19 cellular contexts compared by ENCODE assay signal in genomic region chr16:87459027-87459426, GRCh38.
"Had no signal": no experiment of that assay in that cellular context is flagged by ENCODE, and none has a peak within 500 bp of the region (broad histone marks: within the 10 kb centered on the region; RNA-seq: fewer than 3 reads in every experiment).

No MANE protein-coding gene starts in this region.

- H3K4me3 Mint-ChIP-seq: activated T-cell treated with anti-CD3 and anti-CD28 coated beads, Interleukin-2, amount 50 U/mL, for 4 hours; effector memory CD8-positive, alpha-beta T cell; immature natural killer cell; natural killer cell had no signal

- H3K27ac Mint-ChIP-seq: natural killer cell had no signal

- H3K27ac ChIP-seq: uterus, VCaP had no signal

- H3K36me3 ChIP-seq: uterus had no signal

- H3K9me3 ChIP-seq: adrenal gland, tibial artery, uterus had no signal

- H3K27me3 Mint-ChIP-seq: effector memory CD8-positive, alpha-beta T cell had no signal

- H3K9me3 Mint-ChIP-seq: activated T-cell treated with anti-CD3 and anti-CD28 coated beads, Interleukin-2, amount 50 U/mL, for 4 hours; effector memory CD8-positive, alpha-beta T cell; immature natural killer cell; natural killer cell had no signal

- DNase-seq: activated CD4-positive, alpha-beta T cell treated with anti-CD3 and anti-CD28 coated beads, Interleukin-2, amount 50 U/mL, for 1 hour; activated CD4-positive, CD25-positive, alpha-beta regulatory T cell treated with anti-CD3 and anti-CD28 coated beads, Interleukin-2, amount 50 U/mL, for 72 hours; activated CD8-positive, alpha-beta memory T cell treated with anti-CD3 and anti-CD28 coated beads, Interleukin-2, amount 50 U/mL, for 4 hours; activated naive CD4-positive, alpha-beta T cell treated with anti-CD3 and anti-CD28 coated beads, Interleukin-2, amount 50 U/mL, for 16 hours; activated T-cell treated with anti-CD3 and anti-CD28 coated beads, Interleukin-2, amount 50 U/mL, for 4 hours; adrenal gland; effector memory CD8-positive, alpha-beta T cell; immature natural killer cell; left ventricle myocardium superior; natural killer cell; posterior cingulate gyrus; retina; stimulated activated CD4-positive, alpha-beta T cell treated with anti-CD3 and anti-CD28 coated beads, Interleukin-1b, Interleukin-23, amount 100 ng/mL, for 48 hours; stimulated activated naive CD4-positive, alpha-beta T cell treated with Interleukin-2 at 50 U/mL for 16 hours; T-helper 2 cell; tibial artery; uterus had no signal

- H3K27me3 ChIP-seq: adrenal gland, tibial artery, uterus had no signal

- H3K4me3 ChIP-seq: adrenal gland, tibial artery, uterus had no signal

- FAIRE-seq: frontal cortex had no signal

- ATAC-seq: activated T-cell treated with anti-CD3 and anti-CD28 coated beads, Interleukin-2, amount 50 U/mL, for 4 hours; effector memory CD8-positive, alpha-beta T cell; left ventricle myocardium superior; natural killer cell had no signal
